In the genomic region with DNA sequence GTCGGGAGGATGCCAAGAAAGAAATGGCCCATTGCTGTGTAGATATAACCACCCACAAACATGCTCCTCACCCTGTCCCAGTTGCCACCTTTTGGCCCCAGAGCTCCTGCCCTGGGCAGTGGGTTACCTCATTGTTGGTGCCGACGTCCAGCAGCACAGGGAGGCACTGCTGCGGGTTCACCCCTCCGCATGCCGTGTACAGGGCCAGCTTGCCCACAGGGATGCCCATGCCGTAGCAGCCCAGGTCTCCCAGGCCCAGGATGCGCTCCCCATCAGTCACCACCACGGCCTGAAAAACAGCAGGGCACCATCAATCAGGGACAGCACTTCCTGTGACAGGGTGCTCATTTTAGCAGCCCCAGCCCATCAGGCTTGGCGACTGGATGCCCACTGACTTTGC, we compare ENCODE assay signal across 17 cellular contexts.
"Had no signal": no experiment of that assay in that cellular context is flagged by ENCODE, and none has a peak within 500 bp of the region (broad histone marks: within the 10 kb centered on the region; RNA-seq: fewer than 3 reads in every experiment).

No MANE protein-coding gene starts in this region.

- H3K4me3 ChIP-seq: body of pancreas, heart left ventricle, mucosa of descending colon, spleen had no signal

- ATAC-seq: body of pancreas; heart left ventricle; left ventricle myocardium superior; mucosa of descending colon; naive thymus-derived CD4-positive, alpha-beta T cell had no signal

- DNase-seq: activated CD4-positive, alpha-beta T cell treated with anti-CD3 and anti-CD28 coated beads for 1 hour; activated CD4-positive, alpha-beta T cell treated with anti-CD3 and anti-CD28 coated beads, Interleukin-2, amount 50 U/mL, for 4 hours; activated naive CD4-positive, alpha-beta T cell; activated naive CD8-positive, alpha-beta T cell treated with anti-CD3 and anti-CD28 coated beads for 36 hours; amniotic stem cell; body of pancreas; caudate nucleus; heart left ventricle; left ventricle myocardium superior; mucosa of descending colon; naive thymus-derived CD4-positive, alpha-beta T cell; spleen; stimulated activated CD8-positive, alpha-beta memory T cell treated with anti-CD3 and anti-CD28 coated beads, Interleukin-4, amount 100 ng/mL, for 48 hours; stimulated activated naive CD4-positive, alpha-beta T cell; T1000 had no signal

- H3K9me3 Mint-ChIP-seq: activated naive CD8-positive, alpha-beta T cell treated with anti-CD3 and anti-CD28 coated beads for 36 hours; memory B cell; naive thymus-derived CD4-positive, alpha-beta T cell had no signal

- H3K27me3 ChIP-seq: body of pancreas, heart left ventricle, neutrophil, spleen had no signal

- H3K27ac Mint-ChIP-seq: activated naive CD8-positive, alpha-beta T cell treated with anti-CD3 and anti-CD28 coated beads for 36 hours; memory B cell; naive thymus-derived CD4-positive, alpha-beta T cell had no signal

- H3K4me1 Mint-ChIP-seq: activated naive CD8-positive, alpha-beta T cell treated with anti-CD3 and anti-CD28 coated beads for 36 hours; memory B cell had no signal

- H3K36me3 Mint-ChIP-seq: activated naive CD8-positive, alpha-beta T cell treated with anti-CD3 and anti-CD28 coated beads for 36 hours; memory B cell; naive thymus-derived CD4-positive, alpha-beta T cell had no signal

- H3K9me3 ChIP-seq: body of pancreas, heart left ventricle, mucosa of descending colon, neutrophil, spleen had no signal

- H3K4me3 Mint-ChIP-seq: activated naive CD8-positive, alpha-beta T cell treated with anti-CD3 and anti-CD28 coated beads for 36 hours; memory B cell; naive thymus-derived CD4-positive, alpha-beta T cell had no signal

- H3K36me3 ChIP-seq: neutrophil, spleen had no signal

- H3K27ac ChIP-seq: body of pancreas, heart left ventricle, neutrophil, spleen had no signal
